In the genomic region with DNA sequence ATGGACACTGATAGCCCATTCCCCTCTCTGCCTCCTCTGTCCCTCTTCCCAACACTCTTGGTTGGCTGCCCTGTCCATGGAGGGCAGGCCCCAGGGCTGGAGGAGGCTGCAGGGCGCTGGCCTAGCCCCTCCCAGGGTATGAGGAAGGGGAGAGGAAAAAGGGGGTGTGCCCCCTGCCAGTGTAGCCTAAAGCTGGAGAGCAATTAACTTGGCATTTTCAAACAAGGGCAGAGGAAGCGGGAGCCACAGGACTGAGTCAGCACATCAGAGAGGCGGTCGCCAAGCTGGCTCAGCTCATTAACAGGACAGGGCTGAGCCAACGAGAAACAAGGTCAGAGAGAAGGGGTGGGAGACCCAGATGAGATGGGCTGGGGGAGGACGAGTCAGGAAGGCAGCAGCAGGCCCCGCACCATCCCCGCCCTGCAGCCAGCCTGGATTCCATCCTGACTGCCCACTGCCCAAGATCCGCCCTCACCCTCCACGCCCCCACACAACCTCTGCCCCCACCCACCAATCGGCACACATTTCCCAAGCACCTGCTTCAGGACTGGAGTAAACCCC, we compare ENCODE assay signal across 9 cellular contexts.
DNase-seq lines count a peak whose midpoint lies in the region; ATAC-seq, FAIRE-seq and TF ChIP-seq lines count a peak whose summit lies in the region.
"Had no signal": no experiment of that assay in that cellular context is flagged by ENCODE, and none has a peak within 500 bp of the region (broad histone marks: within the 10 kb centered on the region; RNA-seq: fewer than 3 reads in every experiment).

No MANE protein-coding gene starts in this region.

- H4K20me1 ChIP-seq in GM23248 (ENCODE audit: insufficient read depth) = no peaks in the 10 kb centered on the region

- TF ChIP-seq CTCF in omental fat pad (IDR thresholded peaks at IDR 0.05) = no peak

- no peak overlapping the region for H3K4me3 ChIP-seq in GM23248
- H3K4me3 ChIP-seq in small intestine (ENCODE audit: low read depth in 1 of 2, low read length in 2 of 2) = no peak overlapping the region

- peak; percentile 32 for DNase-seq in GM23248
- peak; percentile 51 for DNase-seq in NCI-H226
- peak; percentile 44 for DNase-seq in ecto neural progenitor cell (ENCODE audit: low spot score)
- DNase-seq in posterior vena cava (ENCODE audit: low spot score) = peak; percentile 66
- DNase-seq in omental fat pad (ENCODE audit: low spot score) = no peak
- no peak for DNase-seq in ACHN
- DNase-seq in small intestine = no peak
- DNase-seq: activated CD4-positive, alpha-beta T cell treated with anti-CD3 and anti-CD28 coated beads, Interleukin-2, amount 50 U/mL, for 48 hours; NCI-H2227 treated with DMSO at 0.1 percent for 48 hours had no signal

- H3F3A ChIP-seq in GM23248 (ENCODE audit: insufficient read depth) = no peaks in the 10 kb centered on the region

- no peaks in the 10 kb centered on the region for H3K9me2 ChIP-seq in GM23248 (ENCODE audit: insufficient read depth)

- H3K79me2 ChIP-seq in GM23248 (ENCODE audit: insufficient read depth) = no peaks in the 10 kb centered on the region

- H3K36me3 ChIP-seq in GM23248 (ENCODE audit: low read depth) (no peaks in the 10 kb centered on the region), small intestine (ENCODE audit: control insufficient read depth in 2 of 2, insufficient read depth in 2 of 2, low read length in 2 of 2) (no peaks in the 10 kb centered on the region)

- WGBS in GM23248 (ENCODE audit: low coverage in 1 of 2, low lambda C conversion rate in 2 of 2, missing lambda C conversion rate in 2 of 2), 2 experiments = 47 to 56% methylated on average over 9 to 11 of the region's 11 CpGs
- WGBS in small intestine, 3 donors = 37 to 49% (median 48%) methylated on average over 10 to 11 of the region's 11 CpGs

- H3K4me2 ChIP-seq in GM23248 (ENCODE audit: unreplicated experiment) = no peak overlapping the region

- ATAC-seq in omental fat pad (ENCODE audit: low FRiP score) = no peak

- H3K4me1 ChIP-seq in GM23248 (ENCODE audit: insufficient read depth) = no peaks in the 10 kb centered on the region
- no peaks in the 10 kb centered on the region for H3K4me1 ChIP-seq in small intestine (ENCODE audit: control insufficient read depth in 2 of 2, insufficient read depth in 1 of 2, low read depth in 1 of 2, low read length in 1 of 2)

- H3K27ac ChIP-seq in GM23248 = no peak overlapping the region
- no peak overlapping the region for H3K27ac ChIP-seq in small intestine (ENCODE audit: low read depth in 1 of 2, low read length in 1 of 2)

- FAIRE-seq in small intestine (lab: Jason Lieb, UNC) = no peak

- H3K9me3 ChIP-seq in GM23248 (ENCODE audit: low read depth) = no peaks in the 10 kb centered on the region
- no peaks in the 10 kb centered on the region for H3K9me3 ChIP-seq in small intestine (ENCODE audit: control insufficient read depth, low read depth)

- intact Hi-C loops in posterior vena cava (cut with DNase I) = loop anchor here in 1 of 2 donors (10.0 kb wide), 1 partner anchor 1372 kb away; no protein-coding TSS in a partner anchor

- in situ Hi-C loops in GM23248 (cut with MboI) = loop anchor here (25.0 kb wide), 1 partner anchor 1359 kb away; no protein-coding TSS in a partner anchor
- in situ Hi-C loops in ACHN (cut with HindIII; ENCODE audit: low pct_ligation_motif_present, low pct_unique_long_range_greater_than_20kb, low sequenced_read_pairs) = no loop called here

- H3K9ac ChIP-seq in GM23248 = no peak overlapping the region

- H2AFZ ChIP-seq in GM23248 = no peak overlapping the region

- no peaks in the 10 kb centered on the region; the same call in none of the 2 replicates for H3K27me3 ChIP-seq in GM23248 (replicated peaks; ENCODE audit: insufficient read depth)
- no peaks in the 10 kb centered on the region for H3K27me3 ChIP-seq in small intestine (ENCODE audit: control insufficient read depth in 2 of 2, insufficient read depth in 2 of 2, low read length in 2 of 2)

Comparison
In these comparisons a context has a peak if more than half of its experiments do, and no peak if none do; other contexts are left out.
1. DNase-seq: peak in GM23248 (single experiment), NCI-H226 (single experiment), ecto neural progenitor cell (single experiment) and posterior vena cava (single experiment); none in omental fat pad (single experiment), ACHN (single experiment) and small intestine (single experiment).